In the genomic region with DNA sequence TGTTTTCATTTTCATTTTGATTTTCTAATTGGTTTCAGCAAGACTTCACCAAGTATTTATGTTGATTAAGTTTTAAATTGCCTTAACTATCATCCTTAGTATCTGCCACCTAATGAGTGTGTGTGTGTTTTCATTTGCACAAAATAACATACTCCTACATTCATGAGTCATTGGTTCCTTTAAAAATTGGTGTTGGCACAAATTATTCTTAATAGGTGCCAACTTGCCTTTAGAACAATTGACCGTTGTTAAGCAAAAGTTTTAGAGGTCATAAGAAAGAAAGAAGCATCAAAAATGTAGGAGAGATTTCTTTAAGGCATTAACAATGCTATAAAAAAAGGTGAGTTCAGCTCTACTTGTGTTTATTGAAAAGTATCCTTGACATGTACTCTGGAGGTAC, we compare ENCODE assay signal across 21 cellular contexts.
"Had no signal": no experiment of that assay in that cellular context is flagged by ENCODE, and none has a peak within 500 bp of the region (broad histone marks: within the 10 kb centered on the region; RNA-seq: fewer than 3 reads in every experiment).

No MANE protein-coding gene starts in this region.

- H3K4me3 Mint-ChIP-seq: activated CD4-positive, alpha-beta memory T cell treated with anti-CD3 and anti-CD28 coated beads, Interleukin-2, amount 10 ng/mL, durations not matched to agents 7 days and 5 days; activated naive CD8-positive, alpha-beta T cell treated with anti-CD3 and anti-CD28 coated beads, Interleukin-2, amount 50 U/mL, for 24 hours; activated T-cell treated with anti-CD3 and anti-CD28 coated beads, Interleukin-2, amount 50 U/mL, for 72 hours; naive thymus-derived CD4-positive, alpha-beta T cell; neural progenitor cell; T-helper 1 cell treated with Interleukin-12 subunit alpha and Interleukin-12 subunit beta and Interleukin-4 antibody, amounts not matched to agents 30 μg/mL and 1 μg/mL, for 36 hours had no signal

- H3K27ac ChIP-seq: coronary artery, esophagus muscularis mucosa, lower lobe of right lung, neural progenitor cell, thoracic aorta, upper lobe of left lung had no signal

- H3K27ac Mint-ChIP-seq: activated CD4-positive, alpha-beta memory T cell treated with anti-CD3 and anti-CD28 coated beads, Interleukin-2, amount 10 ng/mL, durations not matched to agents 7 days and 5 days; activated naive CD8-positive, alpha-beta T cell treated with anti-CD3 and anti-CD28 coated beads, Interleukin-2, amount 50 U/mL, for 24 hours; activated T-cell treated with anti-CD3 and anti-CD28 coated beads, Interleukin-2, amount 50 U/mL, for 72 hours; naive thymus-derived CD4-positive, alpha-beta T cell; neural progenitor cell; T-helper 1 cell treated with Interleukin-12 subunit alpha and Interleukin-12 subunit beta and Interleukin-4 antibody, amounts not matched to agents 30 μg/mL and 1 μg/mL, for 36 hours had no signal

- H3K9me3 Mint-ChIP-seq: activated CD4-positive, alpha-beta memory T cell treated with anti-CD3 and anti-CD28 coated beads, Interleukin-2, amount 10 ng/mL, durations not matched to agents 7 days and 5 days; activated naive CD8-positive, alpha-beta T cell treated with anti-CD3 and anti-CD28 coated beads, Interleukin-2, amount 50 U/mL, for 24 hours; activated T-cell treated with anti-CD3 and anti-CD28 coated beads, Interleukin-2, amount 50 U/mL, for 72 hours; T-helper 1 cell treated with Interleukin-12 subunit alpha and Interleukin-12 subunit beta and Interleukin-4 antibody, amounts not matched to agents 30 μg/mL and 1 μg/mL, for 36 hours had no signal

- H3K27me3 Mint-ChIP-seq: activated naive CD8-positive, alpha-beta T cell treated with anti-CD3 and anti-CD28 coated beads, Interleukin-2, amount 50 U/mL, for 24 hours had no signal

- H3K4me1 ChIP-seq: esophagus muscularis mucosa, lower lobe of right lung, neural progenitor cell, upper lobe of left lung had no signal

- DNase-seq: activated CD4-positive, alpha-beta memory T cell treated with anti-CD3 and anti-CD28 coated beads, Interleukin-2, amount 10 ng/mL, durations not matched to agents 7 days and 5 days; activated CD4-positive, alpha-beta T cell treated with anti-CD3 and anti-CD28 coated beads for 48 hours; activated effector memory CD4-positive, alpha-beta T cell treated with anti-CD3 and anti-CD28 coated beads, Interleukin-2, amount 50 U/mL, for 16 hours; activated naive CD4-positive, alpha-beta T cell treated with anti-CD3 and anti-CD28 coated beads, Interleukin-2, amount 50 U/mL, for 16 hours; activated naive CD8-positive, alpha-beta T cell treated with anti-CD3 and anti-CD28 coated beads, Interleukin-2, amount 50 U/mL, for 24 hours; activated T-cell treated with anti-CD3 and anti-CD28 coated beads, Interleukin-2, amount 50 U/mL, for 72 hours; anterior cingulate cortex; cerebellar nuclear complex; heart right ventricle; lower lobe of right lung; naive thymus-derived CD4-positive, alpha-beta T cell; stimulated activated CD4-positive, alpha-beta T cell treated with anti-CD3 and anti-CD28 coated beads, Interleukin-4, amount 100 ng/mL, for 1 hour; stimulated activated naive CD4-positive, alpha-beta T cell; T1000; upper lobe of left lung had no signal

- H3K4me3 ChIP-seq: coronary artery, esophagus muscularis mucosa, heart right ventricle, lower lobe of right lung, neural progenitor cell, thoracic aorta, upper lobe of left lung had no signal

- H3K27me3 ChIP-seq: esophagus muscularis mucosa, heart right ventricle, neural progenitor cell, upper lobe of left lung had no signal

- H3K9me3 ChIP-seq: esophagus muscularis mucosa, heart right ventricle, lower lobe of right lung, thoracic aorta, upper lobe of left lung had no signal

- ATAC-seq: activated naive CD8-positive, alpha-beta T cell treated with anti-CD3 and anti-CD28 coated beads, Interleukin-2, amount 50 U/mL, for 24 hours; activated T-cell treated with anti-CD3 and anti-CD28 coated beads, Interleukin-2, amount 50 U/mL, for 72 hours; heart right ventricle; lower lobe of right lung; naive thymus-derived CD4-positive, alpha-beta T cell had no signal

- H3K36me3 ChIP-seq: thoracic aorta had no signal

- FAIRE-seq: keratinocyte had no signal

- H3K4me1 Mint-ChIP-seq: activated CD4-positive, alpha-beta memory T cell treated with anti-CD3 and anti-CD28 coated beads, Interleukin-2, amount 10 ng/mL, durations not matched to agents 7 days and 5 days; activated naive CD8-positive, alpha-beta T cell treated with anti-CD3 and anti-CD28 coated beads, Interleukin-2, amount 50 U/mL, for 24 hours; naive thymus-derived CD4-positive, alpha-beta T cell; neural progenitor cell had no signal
